ENCODE assay signal across 14 cellular contexts in genomic region chr1:55813619-55814018, GRCh38.
DNase-seq lines count a peak whose midpoint lies in the region; ATAC-seq and TF ChIP-seq lines count a peak whose summit lies in the region.
"Had no signal": no experiment of that assay in that cellular context is flagged by ENCODE, and none has a peak within 500 bp of the region (broad histone marks: within the 10 kb centered on the region; RNA-seq: fewer than 3 reads in every experiment).

No MANE protein-coding gene starts in this region.

- no peaks in the 10 kb centered on the region for H3K36me3 ChIP-seq in Caco-2 (ENCODE audit: control insufficient read depth, insufficient read depth, low read length)
- no peaks in the 10 kb centered on the region for H3K36me3 ChIP-seq in H7 (replicated peaks; ENCODE audit: control insufficient read depth, insufficient read depth, low read length)

- CTCF ChIA-PET in Caco-2 (lab: Charles Lee): no interaction called here

- H3K4me3 ChIP-seq in Caco-2 (ENCODE audit: low read depth, low read length) (no peak overlapping the region), H7 (ENCODE audit: insufficient read depth, low read depth, low read length) (no peak overlapping the region)
- H3K4me3 ChIP-seq: lung had no signal

- H3K4me3 Mint-ChIP-seq in Caco-2 (ENCODE audit: unreplicated experiment): no peak overlapping the region
- H3K4me3 Mint-ChIP-seq: activated CD8-positive, alpha-beta T cell treated with anti-CD3 and anti-CD28 coated beads, Interleukin-2, amount 10 ng/mL, durations not matched to agents 7 days and 5 days; CD14-positive monocyte had no signal

- ATAC-seq in Right ventricle myocardium superior (ENCODE audit: poor library complexity) (peak; percentile 82), HG03139 (IDR thresholded peaks at IDR 0.05; ENCODE audit: unreplicated experiment) (no peak)
- ATAC-seq: activated CD8-positive, alpha-beta T cell treated with anti-CD3 and anti-CD28 coated beads, Interleukin-2, amount 10 ng/mL, durations not matched to agents 7 days and 5 days had no signal

- peak; percentile 52 to 57 for DNase-seq in Caco-2
- DNase-seq in SHP77 treated with DMSO at 0.1 percent for 48 hours (lab: John Stamatoyannopoulos, UW): peak; percentile 11
- DNase-seq in Right ventricle myocardium superior: peak; percentile 65
- DNase-seq in renal cortical epithelial cell (ENCODE audit: low read depth): peak; percentile 73
- no peak for DNase-seq in H7
- no peak for DNase-seq in NCI-H128 (lab: John Stamatoyannopoulos, UW; ENCODE audit: unreplicated experiment)
- DNase-seq in NCI-H2081 (lab: John Stamatoyannopoulos, UW): no peak
- DNase-seq: activated CD8-positive, alpha-beta T cell treated with anti-CD3 and anti-CD28 coated beads, Interleukin-2, amount 10 ng/mL, durations not matched to agents 7 days and 5 days; erythroblast; NCI-H774; T-helper 1 cell had no signal

- peaks cover 20% of the 10 kb centered on the region for H3K4me1 ChIP-seq in Caco-2

- no TSS peak for BruUV-seq in Caco-2 (replicated peaks; lab: Mats Ljungman, UMichigan)

- H3K4me1 Mint-ChIP-seq in Caco-2 (ENCODE audit: low read depth, unreplicated experiment): peaks cover 14% of the 10 kb centered on the region
- H3K4me1 Mint-ChIP-seq: CD14-positive monocyte had no signal

- no peaks in the 10 kb centered on the region for H3K9me3 Mint-ChIP-seq in Caco-2 (ENCODE audit: unreplicated experiment)

- no peaks in the 10 kb centered on the region for H3K9me3 ChIP-seq in Caco-2

- intact Hi-C loops in Caco-2 (cut with micrococcal nuclease; ENCODE audit: unreplicated experiment): no loop called here
- intact Hi-C loops in Right ventricle myocardium superior (cut with DNase I): no loop called here

- TF ChIP-seq CTCF in Caco-2 (IDR thresholded peaks at IDR 0.05; ENCODE audit: insufficient read depth in 1 of 2, low read depth in 1 of 2, low read length in 1 of 2, severe bottlenecking in 1 of 2, unreplicated experiment in 1 of 2): no peak

- no peaks in the 10 kb centered on the region for H3K36me3 Mint-ChIP-seq in Caco-2 (ENCODE audit: insufficient read depth, unreplicated experiment)
- H3K36me3 Mint-ChIP-seq: CD14-positive monocyte had no signal

- POLR2A ChIA-PET in Caco-2 (lab: Charles Lee): no interaction called here

- H3K27ac Mint-ChIP-seq in Caco-2 (ENCODE audit: unreplicated experiment): no peak overlapping the region
- H3K27ac Mint-ChIP-seq: activated CD8-positive, alpha-beta T cell treated with anti-CD3 and anti-CD28 coated beads, Interleukin-2, amount 10 ng/mL, durations not matched to agents 7 days and 5 days; CD14-positive monocyte had no signal

- H3K27me3 ChIP-seq in Caco-2 (replicated peaks; ENCODE audit: control insufficient read depth, insufficient read depth, low read length): no peaks in the 10 kb centered on the region
- H3K27me3 ChIP-seq in H7 (ENCODE audit: control insufficient read depth, insufficient read depth, low read length): no peaks in the 10 kb centered on the region; the same call in 1 of the 2 replicates

- no peaks in the 10 kb centered on the region for H3K27me3 Mint-ChIP-seq in Caco-2 (ENCODE audit: insufficient read depth, unreplicated experiment)

Comparison
In these comparisons a context has a peak if more than half of its experiments do, and no peak if none do; other contexts are left out.
1. DNase-seq: peak in Caco-2 (2 of 2), SHP77 treated with DMSO at 0.1 percent for 48 hours (single experiment), Right ventricle myocardium superior (single experiment) and renal cortical epithelial cell (single experiment); none in H7 (single experiment), NCI-H128 (single experiment) and NCI-H2081 (0 of 2).